In genomic region chr15:63234479-63234878, GRCh38 we compare ENCODE assay signal across 1 cellular context.
TF ChIP-seq lines count a peak whose summit lies in the region.

No MANE protein-coding gene starts in this region.

TF ChIP-seq in H1, 55 proteins besides CTCF, POLR2A, EP300 and RAD21 (continued from another document):
- TF ChIP-seq USF2 (IDR thresholded peaks at IDR 0.05; ENCODE audit: low read length) (no peak), TAF7 (optimal IDR thresholded peaks at IDR 0.05; ENCODE audit: borderline replicate concordance, low read depth, low read length) (no peak), SP1 (IDR thresholded peaks at IDR 0.05; ENCODE audit: low read depth, low read length) (no peak), PHF8 (conservative IDR thresholded peaks at IDR 0.05; ENCODE audit: low read depth, low read length) (no peak), GTF2F1 (IDR thresholded peaks at IDR 0.05; ENCODE audit: borderline replicate concordance, low read depth, low read length) (no peak), SP4 (IDR thresholded peaks at IDR 0.05; ENCODE audit: low read length) (no peak), ATF2 (IDR thresholded peaks at IDR 0.05; ENCODE audit: low read length) (no peak), SP2 (IDR thresholded peaks at IDR 0.05; ENCODE audit: low read length) (no peak), CTBP2 (IDR thresholded peaks at IDR 0.05; ENCODE audit: borderline replicate concordance, insufficient read depth, insufficient read length, low read length) (no peak)
TF ChIP-seq in H1: peak in this region for 0.
